19 cellular contexts compared by ENCODE assay signal in the genomic region with DNA sequence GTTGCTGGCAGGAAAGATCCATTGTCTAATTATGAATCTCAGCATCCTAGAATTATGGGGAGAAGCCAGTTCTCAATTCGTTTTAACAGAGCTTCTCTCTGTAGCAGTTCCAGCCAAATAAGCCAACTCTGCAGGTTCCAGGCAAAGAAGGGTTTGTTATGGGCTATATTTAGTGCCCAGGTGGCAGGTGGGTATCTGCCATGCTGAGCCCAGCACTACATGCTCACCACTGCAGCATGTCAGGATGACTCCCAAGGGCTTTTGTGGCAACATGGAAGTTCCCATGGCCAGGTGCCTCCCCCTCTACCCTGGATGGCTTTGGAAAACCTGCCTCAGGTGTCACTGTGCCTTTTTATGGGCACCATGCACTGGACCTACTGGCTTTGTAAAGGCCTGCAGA.
"Had no signal": no experiment of that assay in that cellular context is flagged by ENCODE, and none has a peak within 500 bp of the region (broad histone marks: within the 10 kb centered on the region; RNA-seq: fewer than 3 reads in every experiment).

No MANE protein-coding gene starts in this region.

- H3K4me3 ChIP-seq: colonic mucosa, left lung, tibial artery had no signal

- DNase-seq: activated CD4-positive, alpha-beta T cell treated with anti-CD3 and anti-CD28 coated beads, Interleukin-2, amount 50 U/mL, for 1 hour; activated CD4-positive, CD25-positive, alpha-beta regulatory T cell treated with anti-CD3 and anti-CD28 coated beads, Interleukin-2, amount 50 U/mL, for 72 hours; activated naive CD4-positive, alpha-beta T cell; activated naive CD8-positive, alpha-beta T cell treated with anti-CD3 and anti-CD28 coated beads for 36 hours; amygdala; colonic mucosa; kidney; left lung; midbrain; occipital lobe; retina; stimulated activated CD4-positive, alpha-beta T cell treated with anti-CD3 and anti-CD28 coated beads, Interleukin-12 subunit alpha, Interleukin-12 subunit beta, amount 100 ng/mL, for 4 hours; stimulated activated CD4-positive, alpha-beta T cell treated with anti-CD3 and anti-CD28 coated beads, Interleukin-2, amount 100 ng/mL, for 24 hours; stimulated activated naive CD4-positive, alpha-beta T cell treated with Interleukin-2 at 50 U/mL for 16 hours; T-helper 2 cell; tibial artery had no signal

- FAIRE-seq: frontal cortex, kidney, urothelium cell line had no signal

- H3K27ac ChIP-seq: colonic mucosa, left lung, tibial artery, VCaP had no signal
